In the genomic region with DNA sequence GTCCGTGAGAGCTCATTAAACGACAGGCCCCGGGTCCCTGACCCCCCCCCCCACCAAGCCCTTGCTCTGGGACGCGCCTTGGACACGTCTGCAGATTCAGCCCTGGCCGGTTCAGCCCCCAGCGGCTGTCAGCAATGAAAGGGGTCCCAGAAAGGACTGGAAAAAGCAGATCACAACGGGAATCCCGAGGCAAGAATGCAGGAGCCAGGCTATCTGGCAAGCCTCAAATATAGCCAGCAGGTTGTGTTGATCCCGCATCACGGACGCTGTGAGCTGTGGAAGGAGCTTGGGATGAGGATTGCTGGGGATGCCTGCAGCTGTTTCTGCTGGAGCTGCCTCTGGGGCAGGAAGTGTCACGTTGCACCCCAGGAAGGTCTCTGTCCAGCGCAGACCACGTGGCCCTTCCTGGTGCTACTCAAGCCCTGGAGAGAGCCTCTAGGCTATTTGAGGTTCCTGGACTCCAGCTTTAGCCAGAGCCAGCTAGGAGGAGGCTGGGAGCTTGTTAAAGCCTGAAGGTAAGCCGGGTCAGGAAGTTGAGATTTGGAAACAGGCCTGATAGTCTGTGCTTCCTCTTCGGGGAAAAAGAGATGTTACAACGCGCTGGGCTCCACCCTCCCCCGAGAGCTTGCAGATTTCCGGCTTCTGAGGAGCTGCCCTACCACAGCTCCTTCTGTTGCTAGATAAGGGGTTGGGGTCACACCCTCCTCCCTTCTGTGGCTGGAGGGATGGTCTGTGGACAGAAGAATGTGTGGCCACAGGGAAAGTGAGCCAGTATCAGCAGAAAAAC, we compare ENCODE assay signal across 1 cellular context.
TF ChIP-seq lines count a peak whose summit lies in the region.

No MANE protein-coding gene starts in this region.

TF ChIP-seq in H1, 55 proteins besides CTCF, POLR2A, EP300 and RAD21 (continued from another document):
- TF ChIP-seq, protein P1, sequence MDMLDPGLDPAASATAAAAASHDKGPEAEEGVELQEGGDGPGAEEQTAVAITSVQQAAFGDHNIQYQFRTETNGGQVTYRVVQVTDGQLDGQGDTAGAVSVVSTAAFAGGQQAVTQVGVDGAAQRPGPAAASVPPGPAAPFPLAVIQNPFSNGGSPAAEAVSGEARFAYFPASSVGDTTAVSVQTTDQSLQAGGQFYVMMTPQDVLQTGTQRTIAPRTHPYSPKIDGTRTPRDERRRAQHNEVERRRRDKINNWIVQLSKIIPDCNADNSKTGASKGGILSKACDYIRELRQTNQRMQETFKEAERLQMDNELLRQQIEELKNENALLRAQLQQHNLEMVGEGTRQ (IDR thresholded peaks at IDR 0.05; ENCODE audit: low read length): peak; percentile 77
- TF ChIP-seq, protein P2, sequence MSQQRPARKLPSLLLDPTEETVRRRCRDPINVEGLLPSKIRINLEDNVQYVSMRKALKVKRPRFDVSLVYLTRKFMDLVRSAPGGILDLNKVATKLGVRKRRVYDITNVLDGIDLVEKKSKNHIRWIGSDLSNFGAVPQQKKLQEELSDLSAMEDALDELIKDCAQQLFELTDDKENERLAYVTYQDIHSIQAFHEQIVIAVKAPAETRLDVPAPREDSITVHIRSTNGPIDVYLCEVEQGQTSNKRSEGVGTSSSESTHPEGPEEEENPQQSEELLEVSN (IDR thresholded peaks at IDR 0.05): peak; percentile 91
- TF ChIP-seq ATF3 (IDR thresholded peaks at IDR 0.05; ENCODE audit: insufficient read depth, low read depth, low read length): 0 out of 2 replicates have a peak, but pooled peaks have one; percentile 22
- TF ChIP-seq RBBP5 (IDR thresholded peaks at IDR 0.05; ENCODE audit: borderline replicate concordance, low read depth, low read length): peak; percentile 46; the same call in 1 of the 2 replicates
- TF ChIP-seq CBX5 (IDR thresholded peaks at IDR 0.05; ENCODE audit: low read depth, low read length): no peak
- TF ChIP-seq TCF12 (IDR thresholded peaks at IDR 0.05; ENCODE audit: low read depth, low read length): 0 out of 2 replicates have a peak, but pooled peaks have one; percentile 44
- TF ChIP-seq NRF1 (IDR thresholded peaks at IDR 0.05; ENCODE audit: low read depth, low read length): no peak
- peak; percentile 72 for TF ChIP-seq ASH2L (IDR thresholded peaks at IDR 0.05; ENCODE audit: low read length)
- TF ChIP-seq SIN3A (conservative IDR thresholded peaks at IDR 0.05 in 1 of 2, IDR thresholded peaks at IDR 0.05 in 1 of 2; ENCODE audit: low read depth in 1 of 2, low read length in 2 of 2): peak; percentile 70 to 92; a peak in 2 of 4 replicates
- no peak for TF ChIP-seq BRCA1 (IDR thresholded peaks at IDR 0.05; ENCODE audit: low read depth, low read length)
- no peak for TF ChIP-seq BACH1 (IDR thresholded peaks at IDR 0.05; ENCODE audit: low read length)
- TF ChIP-seq CREB1 (IDR thresholded peaks at IDR 0.05): no peak
- TF ChIP-seq CHD2 (IDR thresholded peaks at IDR 0.05; ENCODE audit: low read length): no peak
- 0 out of 2 replicates have a peak, but pooled peaks have one; percentile 25 for TF ChIP-seq PHF8 (conservative IDR thresholded peaks at IDR 0.05; ENCODE audit: low read depth, low read length)
- TF ChIP-seq SUZ12 (IDR thresholded peaks at IDR 0.05; ENCODE audit: low read length): no peak
- no peak for TF ChIP-seq CHD1 (IDR thresholded peaks at IDR 0.05; ENCODE audit: low read depth, low read length)
- no peak for TF ChIP-seq KDM5A (IDR thresholded peaks at IDR 0.05; ENCODE audit: low read length)
- peak; percentile 27; the same call in 1 of the 2 replicates for TF ChIP-seq TBP (IDR thresholded peaks at IDR 0.05; ENCODE audit: low read depth, low read length)
- TF ChIP-seq TAF1 (IDR thresholded peaks at IDR 0.05; ENCODE audit: low read depth, low read length): peak; percentile 57
- TF ChIP-seq POLR2AphosphoS5 (IDR thresholded peaks at IDR 0.05; ENCODE audit: low read depth, low read length): peak; percentile 32; the same call in 1 of the 2 replicates
- no peak for TF ChIP-seq SIX5 (IDR thresholded peaks at IDR 0.05; ENCODE audit: low read depth, low read length)
TF ChIP-seq in H1: peak in this region for 14.
